In genomic region chr16:3364774-3365427, GRCh38 we compare ENCODE assay signal across 9 cellular contexts. TPM values are rescaled to one million over a fixed set of nuclear protein-coding genes. Genes with fewer than 3 reads are reported as not detected.
A peak's percentile ranks its signal among the peaks of the same experiment; 100 is the strongest.
DNase-seq lines count a peak whose midpoint lies in the region; ATAC-seq and TF ChIP-seq lines count a peak whose summit lies in the region.
"Had no signal": no experiment of that assay in that cellular context is flagged by ENCODE, and none has a peak within 500 bp of the region (broad histone marks: within the 10 kb centered on the region; RNA-seq: fewer than 3 reads in every experiment).

No MANE protein-coding gene starts in this region.

- no peak for TF ChIP-seq CTCF in fibroblast of mammary gland (conservative IDR thresholded peaks at IDR 0.05; ENCODE audit: control insufficient read depth, insufficient read depth, low read depth, low read length)

- peaks cover 51% of the 10 kb centered on the region for H3K9me3 Mint-ChIP-seq in activated T-helper 1 cell treated with anti-CD3 and anti-CD28 coated beads, Interleukin-12 subunit alpha, Interleukin-12 subunit beta, Interleukin-2, Interleukin-4 antibody, amounts not matched to agents 30 ng/mL and 10 ng/mL and 1 ng/mL, durations not matched to agents 14 hours and 24 hours and 36 hours

- H3K27me3 Mint-ChIP-seq in activated T-helper 1 cell treated with anti-CD3 and anti-CD28 coated beads, Interleukin-12 subunit alpha, Interleukin-12 subunit beta, Interleukin-2, Interleukin-4 antibody, amounts not matched to agents 30 ng/mL and 10 ng/mL and 1 ng/mL, durations not matched to agents 14 hours and 24 hours and 36 hours (ENCODE audit: insufficient read depth) = peaks cover 2% of the 10 kb centered on the region

- H3K27ac Mint-ChIP-seq in activated T-helper 1 cell treated with anti-CD3 and anti-CD28 coated beads, Interleukin-12 subunit alpha, Interleukin-12 subunit beta, Interleukin-2, Interleukin-4 antibody, amounts not matched to agents 30 ng/mL and 10 ng/mL and 1 ng/mL, durations not matched to agents 14 hours and 24 hours and 36 hours = peak overlapping the region; percentile 53

- DNase-seq in DMS114 treated with DMSO at 0.1 percent for 48 hours (lab: John Stamatoyannopoulos, UW; ENCODE audit: unreplicated experiment) (peak; percentile 90), OCI-M1 (lab: John Stamatoyannopoulos, UW) (peak; percentile 98), fibroblast of mammary gland (ENCODE audit: low read depth) (peak; percentile 96), occipital lobe (lab: John Stamatoyannopoulos, UW) (peak; percentile 91), substantia nigra (lab: John Stamatoyannopoulos, UW) (peak; percentile 25 to 93 (median 78)), NCI-H2196 (lab: John Stamatoyannopoulos, UW; ENCODE audit: unreplicated experiment) (no peak)
- peak; percentile 63 for DNase-seq in activated T-helper 1 cell treated with anti-CD3 and anti-CD28 coated beads, Interleukin-12 subunit alpha, Interleukin-12 subunit beta, Interleukin-2, Interleukin-4 antibody, amounts not matched to agents 30 ng/mL and 10 ng/mL and 1 ng/mL, durations not matched to agents 14 hours and 24 hours and 36 hours (ENCODE audit: low spot score)

- intact Hi-C loops in activated T-helper 1 cell treated with anti-CD3 and anti-CD28 coated beads, Interleukin-12 subunit alpha, Interleukin-12 subunit beta, Interleukin-2, Interleukin-4 antibody, amounts not matched to agents 30 ng/mL and 10 ng/mL and 1 ng/mL, durations not matched to agents 14 hours and 24 hours and 36 hours (cut with micrococcal nuclease) = loop anchor here (1.0 to 2.0 kb wide), 2 partner anchors 36 to 101 kb away; partner anchors contain the start of genes ZNF174 and ZSCAN32

- ATAC-seq in HG02610 (IDR thresholded peaks at IDR 0.05; ENCODE audit: unreplicated experiment) = peak; percentile 73

- peak overlapping the region; percentile 62 for H3K4me3 ChIP-seq in fibroblast of mammary gland (ENCODE audit: control insufficient read depth, low read depth, low read length)

- H3K36me3 Mint-ChIP-seq in activated T-helper 1 cell treated with anti-CD3 and anti-CD28 coated beads, Interleukin-12 subunit alpha, Interleukin-12 subunit beta, Interleukin-2, Interleukin-4 antibody, amounts not matched to agents 30 ng/mL and 10 ng/mL and 1 ng/mL, durations not matched to agents 14 hours and 24 hours and 36 hours (ENCODE audit: low read depth) = peaks cover 2% of the 10 kb centered on the region

- peak overlapping the region; percentile 60 for H3K27ac ChIP-seq in substantia nigra (ENCODE audit: low read depth, low read length, poor library complexity, severe bottlenecking)

- peak overlapping the region; percentile 68 for H3K4me3 Mint-ChIP-seq in activated T-helper 1 cell treated with anti-CD3 and anti-CD28 coated beads, Interleukin-12 subunit alpha, Interleukin-12 subunit beta, Interleukin-2, Interleukin-4 antibody, amounts not matched to agents 30 ng/mL and 10 ng/mL and 1 ng/mL, durations not matched to agents 14 hours and 24 hours and 36 hours

- no peaks in the 10 kb centered on the region for H3K4me1 Mint-ChIP-seq in activated T-helper 1 cell treated with anti-CD3 and anti-CD28 coated beads, Interleukin-12 subunit alpha, Interleukin-12 subunit beta, Interleukin-2, Interleukin-4 antibody, amounts not matched to agents 30 ng/mL and 10 ng/mL and 1 ng/mL, durations not matched to agents 14 hours and 24 hours and 36 hours (ENCODE audit: low read depth)

RNA-seq across cellular contexts. Expression of gene OR2C1, which starts 9.2 kb away (rescaled TPM):
- not detected in 2 replicates for total RNA-seq in activated T-helper 1 cell treated with anti-CD3 and anti-CD28 coated beads, Interleukin-12 subunit alpha, Interleukin-12 subunit beta, Interleukin-2, Interleukin-4 antibody, amounts not matched to agents 30 ng/mL and 10 ng/mL and 1 ng/mL, durations not matched to agents 14 hours and 24 hours and 36 hours
- total RNA-seq in occipital lobe = 0.62 TPM
- total RNA-seq: T-helper 1 cell treated with Interleukin-12 subunit alpha and Interleukin-12 subunit beta and Interleukin-4 antibody, amounts not matched to agents 30 ng/mL and 1 ng/mL, for 36 hours had no signal

RNA-seq across cellular contexts. Expression of gene ZSCAN32, which starts 35.9 kb away (rescaled TPM):
- total RNA-seq in activated T-helper 1 cell treated with anti-CD3 and anti-CD28 coated beads, Interleukin-12 subunit alpha, Interleukin-12 subunit beta, Interleukin-2, Interleukin-4 antibody, amounts not matched to agents 30 ng/mL and 10 ng/mL and 1 ng/mL, durations not matched to agents 14 hours and 24 hours and 36 hours = 14.3 and 19.4 TPM in 2 replicates
- total RNA-seq in occipital lobe = 10.5 TPM

RNA-seq across cellular contexts. Expression of gene ZNF174, which starts 36.1 kb away (rescaled TPM):
- 9.9 and 10.6 TPM in 2 replicates for total RNA-seq in activated T-helper 1 cell treated with anti-CD3 and anti-CD28 coated beads, Interleukin-12 subunit alpha, Interleukin-12 subunit beta, Interleukin-2, Interleukin-4 antibody, amounts not matched to agents 30 ng/mL and 10 ng/mL and 1 ng/mL, durations not matched to agents 14 hours and 24 hours and 36 hours
- 8.0 TPM for total RNA-seq in occipital lobe

RNA-seq across cellular contexts. Expression of gene ZNF75A, which starts 59.6 kb away (rescaled TPM):
- total RNA-seq in activated T-helper 1 cell treated with anti-CD3 and anti-CD28 coated beads, Interleukin-12 subunit alpha, Interleukin-12 subunit beta, Interleukin-2, Interleukin-4 antibody, amounts not matched to agents 30 ng/mL and 10 ng/mL and 1 ng/mL, durations not matched to agents 14 hours and 24 hours and 36 hours = 26.5 and 27.6 TPM in 2 replicates
- total RNA-seq in occipital lobe = 35.4 TPM

RNA-seq across cellular contexts. Expression of gene TIGD7, which starts 59.7 kb away (rescaled TPM):
- 2.0 and 3.1 TPM in 2 replicates for total RNA-seq in activated T-helper 1 cell treated with anti-CD3 and anti-CD28 coated beads, Interleukin-12 subunit alpha, Interleukin-12 subunit beta, Interleukin-2, Interleukin-4 antibody, amounts not matched to agents 30 ng/mL and 10 ng/mL and 1 ng/mL, durations not matched to agents 14 hours and 24 hours and 36 hours
- total RNA-seq in occipital lobe = 26.4 TPM
